Comparison of ENCODE assay signal across 19 cellular contexts in the genomic region with DNA sequence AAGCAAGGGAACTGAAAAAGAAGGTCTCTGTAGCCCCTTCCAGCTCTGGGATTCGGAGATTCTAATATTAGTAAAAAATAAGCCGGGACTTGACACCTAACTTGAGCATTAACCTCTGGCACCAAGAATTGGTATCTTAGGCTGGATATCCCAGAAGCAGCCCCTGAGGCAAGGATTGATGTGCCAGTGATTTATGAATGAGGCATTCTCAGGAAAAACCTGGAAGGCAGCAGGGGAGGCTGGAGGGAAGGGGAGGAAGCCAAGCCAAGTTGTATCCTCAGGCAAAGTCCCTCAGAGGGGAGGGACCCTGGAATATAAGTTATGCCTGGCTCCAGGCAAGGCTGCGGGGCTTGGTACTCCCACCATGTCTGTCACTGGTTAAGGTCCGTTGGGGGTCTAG. TPM values are rescaled to one million over a fixed set of nuclear protein-coding genes. Genes with fewer than 3 reads are reported as not detected.
"Had no signal": no experiment of that assay in that cellular context is flagged by ENCODE, and none has a peak within 500 bp of the region (broad histone marks: within the 10 kb centered on the region; RNA-seq: fewer than 3 reads in every experiment).

No MANE protein-coding gene starts in this region.

- ATAC-seq: activated naive CD4-positive, alpha-beta T cell treated with anti-CD3 and anti-CD28 coated beads, Interleukin-2, amount 50 U/mL, for 72 hours; esophagus mucosa; left ventricle myocardium superior; natural killer cell treated with Interleukin-12 subunit alpha and Interleukin-12 subunit beta and Interleukin-15 and Interleukin-18, amount 100 ng/mL, for 72 hours; right cardiac atrium; T-cell had no signal

- H3K9ac ChIP-seq: parathyroid adenoma had no signal

- H3K4me3 Mint-ChIP-seq: central memory CD8-positive, alpha-beta T cell; natural killer cell treated with Interleukin-12 subunit alpha and Interleukin-12 subunit beta and Interleukin-15 and Interleukin-18, amount 100 ng/mL, for 72 hours; T-cell; T-helper 2 cell treated with Interferon-gamma antibody and Interleukin-4, amounts not matched to agents 5 μg/mL and 100 μg/mL, for 36 hours had no signal

- H3K27ac Mint-ChIP-seq: activated naive CD4-positive, alpha-beta T cell treated with anti-CD3 and anti-CD28 coated beads, Interleukin-2, amount 50 U/mL, for 72 hours; immature natural killer cell; natural killer cell treated with Interleukin-12 subunit alpha and Interleukin-12 subunit beta and Interleukin-15 and Interleukin-18, amount 100 ng/mL, for 72 hours; T-cell; T-helper 2 cell treated with Interferon-gamma antibody and Interleukin-4, amounts not matched to agents 5 μg/mL and 100 μg/mL, for 36 hours had no signal

- H3K9me3 Mint-ChIP-seq: activated naive CD4-positive, alpha-beta T cell treated with anti-CD3 and anti-CD28 coated beads, Interleukin-2, amount 50 U/mL, for 72 hours; central memory CD8-positive, alpha-beta T cell; immature natural killer cell; natural killer cell treated with Interleukin-12 subunit alpha and Interleukin-12 subunit beta and Interleukin-15 and Interleukin-18, amount 100 ng/mL, for 72 hours; T-cell; T-helper 2 cell treated with Interferon-gamma antibody and Interleukin-4, amounts not matched to agents 5 μg/mL and 100 μg/mL, for 36 hours; type B pancreatic cell had no signal

- H3K36me3 Mint-ChIP-seq: activated naive CD4-positive, alpha-beta T cell treated with anti-CD3 and anti-CD28 coated beads, Interleukin-2, amount 50 U/mL, for 72 hours; immature natural killer cell; natural killer cell treated with Interleukin-12 subunit alpha and Interleukin-12 subunit beta and Interleukin-15 and Interleukin-18, amount 100 ng/mL, for 72 hours; T-cell; type B pancreatic cell had no signal

- H3K4me3 ChIP-seq: hepatocyte had no signal

- DNase-seq: activated T-cell treated with anti-CD3 and anti-CD28 coated beads, Interleukin-2, amount 50 U/mL, for 1 hour; aorta; effector memory CD4-positive, alpha-beta T cell; foreskin melanocyte; immature natural killer cell; kidney glomerular epithelial cell; left ventricle myocardium superior; midbrain; right cardiac atrium; stimulated activated CD4-positive, alpha-beta T cell treated with anti-CD3 and anti-CD28 coated beads, Interleukin-12 subunit alpha, Interleukin-12 subunit beta, amount 100 ng/mL, for 4 hours; T-cell had no signal

- H3K4me1 ChIP-seq: parathyroid adenoma had no signal

- H2AFZ ChIP-seq: hepatocyte, parathyroid adenoma had no signal

- H3K27ac ChIP-seq: hepatocyte, parathyroid adenoma had no signal

- H3K4me2 ChIP-seq: hepatocyte had no signal

- H3K79me2 ChIP-seq: hepatocyte, parathyroid adenoma had no signal

- H3K4me1 Mint-ChIP-seq: T-cell had no signal

RNA-seq across cellular contexts. Expression of a gene that starts 30.0 kb away (rescaled TPM):
- total RNA-seq: activated naive CD4-positive, alpha-beta T cell treated with anti-CD3 and anti-CD28 coated beads, Interleukin-2, amount 50 U/mL, for 72 hours; natural killer cell treated with Interleukin-12 subunit alpha and Interleukin-12 subunit beta and Interleukin-15 and Interleukin-18, amount 100 ng/mL, for 72 hours had no signal
